8 cellular contexts compared by ENCODE assay signal in genomic region chr17:6753006-6753445, GRCh38. TPM values are rescaled to one million over a fixed set of nuclear protein-coding genes. Genes with fewer than 3 reads are reported as not detected.
A peak's percentile ranks its signal among the peaks of the same experiment; 100 is the strongest.
DNase-seq lines count a peak whose midpoint lies in the region; ATAC-seq and TF ChIP-seq lines count a peak whose summit lies in the region.

No MANE protein-coding gene starts in this region.

- TF ChIP-seq POLR2A in ovary (IDR thresholded peaks at IDR 0.05), result no peak

- peaks cover 52% of the 10 kb centered on the region for H3K4me1 Mint-ChIP-seq in activated T-cell treated with anti-CD3 and anti-CD28 coated beads, Interleukin-2, amount 50 U/mL, for 24 hours (ENCODE audit: low read depth)

- DNase-seq in AG08395 (ENCODE audit: low spot score) (peak; percentile 79), HT1080 (ENCODE audit: low read depth) (peak; percentile 83), fibroblast of villous mesenchyme (ENCODE audit: low read depth) (peak; percentile 84), ovary (peak; percentile 62 to 81 (median 68)), DMS114 treated with DMSO at 0.1 percent for 48 hours (lab: John Stamatoyannopoulos, UW; ENCODE audit: unreplicated experiment) (no peak), NCI-H2107 (lab: John Stamatoyannopoulos, UW) (no peak)
- peak; percentile 43 for DNase-seq in activated T-cell treated with anti-CD3 and anti-CD28 coated beads, Interleukin-2, amount 50 U/mL, for 24 hours

- H3K4me3 ChIP-seq in fibroblast of villous mesenchyme (ENCODE audit: low read depth, low read length) (no peak overlapping the region), ovary (no peak overlapping the region)

- H3K4me3 Mint-ChIP-seq in activated T-cell treated with anti-CD3 and anti-CD28 coated beads, Interleukin-2, amount 50 U/mL, for 24 hours, result no peak overlapping the region

- H3K27me3 Mint-ChIP-seq in activated T-cell treated with anti-CD3 and anti-CD28 coated beads, Interleukin-2, amount 50 U/mL, for 24 hours, result no peaks in the 10 kb centered on the region

- H3K27ac ChIP-seq in ovary, result peak overlapping the region; percentile 14 to 95

- H3K27ac Mint-ChIP-seq in activated T-cell treated with anti-CD3 and anti-CD28 coated beads, Interleukin-2, amount 50 U/mL, for 24 hours, result peak overlapping the region; percentile 82

- H3K36me3 Mint-ChIP-seq in activated T-cell treated with anti-CD3 and anti-CD28 coated beads, Interleukin-2, amount 50 U/mL, for 24 hours (ENCODE audit: low read depth), result peaks cover 3% of the 10 kb centered on the region

- H3K27me3 ChIP-seq in ovary, result no peaks in the 10 kb centered on the region

- no peak for ATAC-seq in GM21619 (IDR thresholded peaks at IDR 0.05; ENCODE audit: unreplicated experiment)

- peaks cover 23% of the 10 kb centered on the region for H3K4me1 ChIP-seq in ovary (ENCODE audit: insufficient read depth)

- TF ChIP-seq CTCF in fibroblast of villous mesenchyme (IDR thresholded peaks at IDR 0.05; ENCODE audit: insufficient read depth, low read depth, low read length), result no peak
- TF ChIP-seq CTCF in ovary (IDR thresholded peaks at IDR 0.05), result no peak

- no peaks in the 10 kb centered on the region for H3K36me3 ChIP-seq in ovary

- no peaks in the 10 kb centered on the region for H3K9me3 Mint-ChIP-seq in activated T-cell treated with anti-CD3 and anti-CD28 coated beads, Interleukin-2, amount 50 U/mL, for 24 hours

- intact Hi-C loops in ovary (cut with DNase I), result loop anchor here in 1 of 4 donors (10.0 kb wide), 2 partner anchors 88 to 262 kb away; partner anchors contain the start of gene RNASEK

- TF ChIP-seq EP300 in ovary (IDR thresholded peaks at IDR 0.05), result no peak

- WGBS in ovary, 3 donors, result 4 to 7% (median 4%) methylated on average over 9 of the region's 9 CpGs

- H3K9me3 ChIP-seq in ovary, result no peaks in the 10 kb centered on the region

RNA-seq across cellular contexts. Expression of gene XAF1, which starts 2.8 kb away (rescaled TPM):
- not detected in 2 replicates for total RNA-seq in HT1080 (2014; rRNA removed; shearing (Covaris generic))
- polyA plus RNA-seq in HT1080 (2015; cell fraction: cytosol; rRNA removed), result 0.10 and 0.29 TPM in 2 replicates
- 1.1 and 1.2 TPM in 2 replicates for polyA plus RNA-seq in HT1080 (2015; cell fraction: nucleus; rRNA removed)
- total RNA-seq in fibroblast of villous mesenchyme (45.8 and 58.3 TPM in 2 replicates), ovary (100 to 1,000 TPM in 2 of 7 donors, 10 to 100 TPM in 5; 33.3 to 111 (median 64.8) TPM)
- 100 to 1,000 TPM in 1 of 2 donors, 10 to 100 TPM in 1; 81.4 to 105 TPM for polyA plus RNA-seq in ovary

RNA-seq across cellular contexts. Expression of gene FBXO39, which starts 23.0 kb away (rescaled TPM):
- total RNA-seq in HT1080 (2014; rRNA removed; shearing (Covaris generic)), result not detected in 2 replicates
- polyA plus RNA-seq in HT1080 (2015; cell fraction: cytosol; rRNA removed), result 0.42 TPM in 1 of 2 replicates, not detected in the other
- polyA plus RNA-seq in HT1080 (2015; cell fraction: nucleus; rRNA removed), result 0.23 TPM in 1 of 2 replicates, not detected in the other
- total RNA-seq in fibroblast of villous mesenchyme (under 0.01 and 0.32 TPM in 2 replicates), ovary (1 to 10 TPM in 3 of 7 donors, under 1 TPM in 4; 0.11 to 2.4 (median 0.81) TPM)
- 1 to 10 TPM in 1 of 2 donors, under 1 TPM in 1; 0.88 to 1.2 TPM for polyA plus RNA-seq in ovary

RNA-seq across cellular contexts. Expression of gene SLC13A5, which starts 39.9 kb away (rescaled TPM):
- total RNA-seq in HT1080 (2014; rRNA removed; shearing (Covaris generic)), result not detected in 2 replicates
- not detected in 2 replicates for polyA plus RNA-seq in HT1080 (2015; cell fraction: cytosol; rRNA removed)
- not detected in 2 replicates for polyA plus RNA-seq in HT1080 (2015; cell fraction: nucleus; rRNA removed)
- under 0.01 TPM in 1 of 2 replicates, not detected in the other for total RNA-seq in fibroblast of villous mesenchyme
- 1 to 10 TPM in 5 of 7 donors, under 1 TPM in 2; 0.57 to 2.6 (median 1.5) TPM for total RNA-seq in ovary
- polyA plus RNA-seq in ovary, result under 1 TPM; 0.45 to 0.94 TPM

Comparison
In these comparisons a context has a peak if more than half of its experiments do, and no peak if none do; other contexts are left out.
1. DNase-seq: peak in AG08395 (single experiment), HT1080 (single experiment), activated T-cell treated with anti-CD3 and anti-CD28 coated beads, Interleukin-2, amount 50 U/mL, for 24 hours (single experiment), fibroblast of villous mesenchyme (single experiment) and ovary (5 of 5); none in DMS114 treated with DMSO at 0.1 percent for 48 hours (single experiment) and NCI-H2107 (single experiment).
2. RNA of gene XAF1, which starts 2.8 kb away (total RNA-seq): 33.3 to 111 TPM in ovary and 45.8 to 58.3 TPM in fibroblast of villous mesenchyme; not detected in HT1080; every median in the first group is over 10 times any median in the second.